9 cellular contexts compared by ENCODE assay signal in genomic region chr14:74913986-74914573, GRCh38. TPM values are rescaled to one million over a fixed set of nuclear protein-coding genes. Genes with fewer than 3 reads are reported as not detected.
DNase-seq lines count a peak whose midpoint lies in the region; ATAC-seq and TF ChIP-seq lines count a peak whose summit lies in the region.
"Had no signal": no experiment of that assay in that cellular context is flagged by ENCODE, and none has a peak within 500 bp of the region (broad histone marks: within the 10 kb centered on the region; RNA-seq: fewer than 3 reads in every experiment).

No MANE protein-coding gene starts in this region.

- H3K27ac ChIP-seq in sigmoid colon, result peak overlapping the region; percentile 33 to 60 (median 44)

- no peak for TF ChIP-seq EP300 in sigmoid colon (IDR thresholded peaks at IDR 0.05)

- no peak for TF ChIP-seq POLR2A in sigmoid colon (IDR thresholded peaks at IDR 0.05)

- intact Hi-C loops in left ventricle myocardium superior (cut with micrococcal nuclease), result loop anchor here (10.0 kb wide), 1 partner anchor 171 kb away; no protein-coding TSS in a partner anchor
- intact Hi-C loops in sigmoid colon (cut with DNase I), result no loop called here

- H3K36me3 ChIP-seq in sigmoid colon, result peaks cover 0 to 3% (median 0%) of the 10 kb centered on the region in 4 donors

- no peaks in the 10 kb centered on the region for H3K27me3 ChIP-seq in sigmoid colon

- H3K4me1 ChIP-seq in sigmoid colon, result peaks cover 0 to 19% (median 5%) of the 10 kb centered on the region in 4 donors

- peak; percentile 17 for DNase-seq in DMS79 treated with DMSO at 0.1 percent for 48 hours (lab: John Stamatoyannopoulos, UW)
- no peak for DNase-seq in DMS79 (lab: John Stamatoyannopoulos, UW)
- DNase-seq in LHCN-M2 (ENCODE audit: low read depth), result peak; percentile 79
- DNase-seq in amniotic stem cell (lab: John Stamatoyannopoulos, UW), result peak; percentile 39
- DNase-seq in left ventricle myocardium superior, result peak; percentile 74
- peak; percentile 90 for DNase-seq in sigmoid colon
- no peak for DNase-seq in mesenteric fat pad (ENCODE audit: low spot score)

- no peak overlapping the region for H3K4me3 ChIP-seq in sigmoid colon

- peak in 3 of 4 experiments; percentile 44 to 51 (median 46) for TF ChIP-seq CTCF in sigmoid colon (IDR thresholded peaks at IDR 0.05)

- WGBS in sigmoid colon, 2 donors, result 54 to 62% methylated on average over 6 of the region's 6 CpGs

- ATAC-seq in left ventricle myocardium superior, result peak; percentile 52
- ATAC-seq in GM21390 (IDR thresholded peaks at IDR 0.05; ENCODE audit: unreplicated experiment), result no peak

- H3K9me3 ChIP-seq in sigmoid colon, result no peaks in the 10 kb centered on the region

RNA-seq across cellular contexts. Expression of gene RPS6KL1, which starts 9.0 kb away (rescaled TPM):
- total RNA-seq in LHCN-M2 (2014; rRNA removed), result 0.80 and 1.9 TPM in 2 replicates
- polyA plus RNA-seq in LHCN-M2 (2012), result 0.55 TPM
- 18.6 TPM for total RNA-seq in left ventricle myocardium superior
- total RNA-seq in sigmoid colon, result 10 to 100 TPM in 1 of 4 donors, 1 to 10 TPM in 3; 4.6 to 11.1 (median 6.7) TPM
- 1 to 10 TPM; 1.8 to 4.0 (median 2.8) TPM for polyA plus RNA-seq in sigmoid colon
- 23.6 TPM for total RNA-seq in mesenteric fat pad

RNA-seq across cellular contexts. Expression of gene DLST, which starts 32.4 kb away (rescaled TPM):
- 66.7 and 71.6 TPM in 2 replicates for total RNA-seq in LHCN-M2 (2014; rRNA removed)
- 70.9 TPM for polyA plus RNA-seq in LHCN-M2 (2012)
- total RNA-seq in left ventricle myocardium superior, result 241 TPM
- total RNA-seq in sigmoid colon, result 100 to 1,000 TPM in 1 of 4 donors, 10 to 100 TPM in 3; 68.6 to 114 (median 71.8) TPM
- polyA plus RNA-seq in sigmoid colon, result 100 to 1,000 TPM in 2 of 3 donors, 10 to 100 TPM in 1; 66.1 to 114 (median 105) TPM
- total RNA-seq in mesenteric fat pad, result 143 TPM

RNA-seq across cellular contexts. Expression of gene PROX2, which starts 38.1 kb away (rescaled TPM):
- total RNA-seq in LHCN-M2 (2014; rRNA removed) (not detected in 2 replicates), left ventricle myocardium superior (not detected), sigmoid colon (under 1 TPM in 1 of 4 donors, not detected in 3; 0.16 TPM), mesenteric fat pad (not detected)
- 0.02 TPM for polyA plus RNA-seq in LHCN-M2 (2012)
- polyA plus RNA-seq in sigmoid colon, result under 1 TPM in 1 of 3 donors, not detected in 2; 0.01 TPM
- total RNA-seq: subcutaneous adipose tissue had no signal

RNA-seq across cellular contexts. Expression of gene PGF, which starts 41.3 kb away (rescaled TPM):
- 82.3 and 181 TPM in 2 replicates for total RNA-seq in LHCN-M2 (2014; rRNA removed)
- polyA plus RNA-seq in LHCN-M2 (2012), result 25.9 TPM
- total RNA-seq in left ventricle myocardium superior, result 4.9 TPM
- total RNA-seq in sigmoid colon, result 10 to 100 TPM in 2 of 4 donors, 1 to 10 TPM in 2; 3.6 to 15.6 (median 9.7) TPM
- polyA plus RNA-seq in sigmoid colon, result 1 to 10 TPM; 1.2 to 9.1 (median 1.6) TPM
- 2.9 TPM for total RNA-seq in mesenteric fat pad

Comparison
In these comparisons a context has a peak if more than half of its experiments do, and no peak if none do; other contexts are left out.
1. DNase-seq: peak in DMS79 treated with DMSO at 0.1 percent for 48 hours (single experiment), LHCN-M2 (single experiment), amniotic stem cell (single experiment), left ventricle myocardium superior (single experiment) and sigmoid colon (single experiment); none in DMS79 (single experiment) and mesenteric fat pad (single experiment).